ENCODE assay signal across 8 cellular contexts in the genomic region with DNA sequence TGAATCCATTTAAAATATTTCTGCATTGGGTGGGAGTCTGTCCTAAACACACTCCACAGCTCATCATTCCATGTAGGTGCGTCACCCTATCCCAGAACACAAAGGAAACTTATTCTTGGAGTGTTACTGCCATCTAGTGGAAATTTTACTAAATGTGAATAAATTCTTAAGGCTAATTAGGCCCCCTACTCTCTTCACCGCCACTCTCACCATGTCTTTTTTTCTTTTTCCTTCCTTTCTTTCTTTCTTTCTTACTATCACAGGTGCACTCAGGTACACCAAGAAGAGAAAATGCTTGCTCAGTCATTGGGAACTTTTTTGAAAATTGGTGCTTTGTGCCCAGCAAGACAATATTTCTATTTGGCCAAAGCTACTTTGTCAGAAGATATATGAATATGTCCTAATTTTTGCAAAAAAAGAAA. TPM values are rescaled to one million over a fixed set of nuclear protein-coding genes. Genes with fewer than 3 reads are reported as not detected.
A peak's percentile ranks its signal among the peaks of the same experiment; 100 is the strongest.
DNase-seq lines count a peak whose midpoint lies in the region; ATAC-seq and TF ChIP-seq lines count a peak whose summit lies in the region.

No MANE protein-coding gene starts in this region.

- TF ChIP-seq CTCF in body of pancreas (IDR thresholded peaks at IDR 0.05) (peak in 6 of 7 experiments; percentile 41 to 71 (median 64)), spleen (IDR thresholded peaks at IDR 0.05 in 8 of 11, conservative IDR thresholded peaks at IDR 0.05 in 3 of 11) (peak in 10 of 11 experiments; percentile 16 to 68 (median 58))

- H3K9me3 ChIP-seq in body of pancreas (no peaks in the 10 kb centered on the region), spleen (no peaks in the 10 kb centered on the region)

- WGBS in body of pancreas, 2 donors, result 4 to 12% methylated on average over 2 of the region's 2 CpGs
- 1 to 12% (median 7%) methylated on average over 2 of the region's 2 CpGs for WGBS in spleen, 5 donors

- peak; percentile 25 for DNase-seq in DMS153 treated with DMSO at 0.1 percent for 48 hours (lab: John Stamatoyannopoulos, UW; ENCODE audit: unreplicated experiment)
- peak; percentile 64 to 81 for DNase-seq in NCI-H446 (lab: John Stamatoyannopoulos, UW)
- DNase-seq in body of pancreas, result peak in 3 of 4 donors; percentile 18 to 35 (median 24)
- DNase-seq in iPS-NIHi11 (ENCODE audit: low spot score), result peak; percentile 62
- DNase-seq in spleen, result no peak

- no peak overlapping the region for H3K4me3 ChIP-seq in body of pancreas
- no peak overlapping the region for H3K4me3 ChIP-seq in spleen

- H3K27ac ChIP-seq in body of pancreas, result no peak overlapping the region
- no peak overlapping the region for H3K27ac ChIP-seq in spleen

- intact Hi-C loops in body of pancreas (cut with DNase I) (no loop called here), spleen (cut with DNase I; ENCODE audit: low total_unique reads) (no loop called here)

- TF ChIP-seq POLR2A in body of pancreas (IDR thresholded peaks at IDR 0.05) (no peak), spleen (IDR thresholded peaks at IDR 0.05) (no peak)

- H3K4me1 ChIP-seq in body of pancreas (no peaks in the 10 kb centered on the region), spleen (peaks cover 0 to 8% (median 2%) of the 10 kb centered on the region in 6 donors)

- H3K27me3 ChIP-seq in body of pancreas (no peaks in the 10 kb centered on the region), spleen (replicated peaks in 1 of 7) (no peaks in the 10 kb centered on the region)

- H3K36me3 ChIP-seq in body of pancreas (replicated peaks in 1 of 2; ENCODE audit: insufficient read depth in 1 of 2, low read depth in 2 of 2) (no peaks in the 10 kb centered on the region), spleen (no peaks in the 10 kb centered on the region)

- ATAC-seq in HG02610 (IDR thresholded peaks at IDR 0.05; ENCODE audit: unreplicated experiment), result peak; percentile 47
- peak; percentile 70 for ATAC-seq in body of pancreas
- no peak for ATAC-seq in HG03342 (IDR thresholded peaks at IDR 0.05; ENCODE audit: unreplicated experiment)
- ATAC-seq in GM19455 (IDR thresholded peaks at IDR 0.05; ENCODE audit: unreplicated experiment), result no peak

RNA-seq across cellular contexts. Expression of a gene that starts 26.4 kb away (rescaled TPM):
- total RNA-seq in body of pancreas, result 1 to 10 TPM; 3.1 to 6.6 TPM
- total RNA-seq in spleen, result 10 to 100 TPM; 23.1 to 42.8 (median 31.3) TPM
- polyA plus RNA-seq in spleen, result 1 to 10 TPM; 1.7 to 4.9 (median 2.4) TPM

RNA-seq across cellular contexts. Expression of a gene that starts 36.5 kb away (rescaled TPM):
- 1 to 10 TPM; 3.9 to 4.6 TPM for total RNA-seq in body of pancreas
- 1 to 10 TPM in 2 of 7 donors, under 1 TPM in 4, not detected in 1; 0.19 to 1.3 (median 0.78) TPM for total RNA-seq in spleen
- under 1 TPM; 0.15 to 0.39 (median 0.19) TPM for polyA plus RNA-seq in spleen

Comparison
In these comparisons a context has a peak if more than half of its experiments do, and no peak if none do; other contexts are left out.
1. ATAC-seq: peak in HG02610 (single experiment) and body of pancreas (single experiment); none in HG03342 (single experiment) and GM19455 (single experiment).